Comparison of ENCODE assay signal across 25 cellular contexts in the genomic region with DNA sequence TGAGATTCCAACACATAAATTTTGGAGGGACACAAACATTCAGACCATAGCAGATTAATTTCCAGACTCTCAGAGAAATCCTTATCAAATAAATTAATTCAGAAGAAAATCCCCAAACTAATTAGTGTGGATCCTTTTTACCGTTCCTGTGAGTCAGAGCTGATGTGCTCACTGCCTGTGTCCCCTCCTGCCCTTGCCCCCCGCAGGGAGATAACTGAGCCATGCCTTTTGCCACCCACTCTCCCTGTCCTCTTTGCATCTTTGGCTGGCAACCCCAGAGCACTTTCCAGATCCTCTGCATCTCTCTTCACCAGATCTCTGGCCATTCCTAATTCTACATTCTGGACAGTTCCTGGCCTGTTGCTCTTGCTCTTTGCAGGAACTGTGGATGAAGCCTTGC.
"Had no signal": no experiment of that assay in that cellular context is flagged by ENCODE, and none has a peak within 500 bp of the region (broad histone marks: within the 10 kb centered on the region; RNA-seq: fewer than 3 reads in every experiment).

No MANE protein-coding gene starts in this region.

- DNase-seq: IMR-90; Karpas-422; KG1; MG63; NCI-H1092; NCI-H1105 treated with DMSO at 0.1 percent for 48 hours; NCI-H1417 treated with DMSO at 0.1 percent for 48 hours; NCI-H146; NCI-H1694 treated with DMSO at 0.1 percent for 48 hours; NCI-H1930; NCI-H2081; NCI-H2107; NCI-H2227 treated with DMSO at 0.1 percent for 48 hours; NCI-H446; NCI-H510A; NCI-H524 treated with DMSO at 0.1 percent for 48 hours; NCI-H69; NCI-H774; NK-92 treated with Interleukin-12 subunit alpha and Interleukin-12 subunit beta, amount 100 ng/mL, for 24 hours; PC-3; SHP77; SK-N-SH; SW 1271 had no signal

- H3K4me3 ChIP-seq: MG63 had no signal

- H3K9ac ChIP-seq: SK-N-SH had no signal

- H3K9me3 ChIP-seq: MG63, SK-N-SH had no signal

- ATAC-seq: Panc1, PC-3 had no signal

- H3K36me3 ChIP-seq: MG63 had no signal

- H3K27me3 ChIP-seq: MG63 had no signal

- H3K4me2 ChIP-seq: SK-N-SH had no signal

- H3K27ac ChIP-seq: RWPE1 had no signal
